In the genomic region with DNA sequence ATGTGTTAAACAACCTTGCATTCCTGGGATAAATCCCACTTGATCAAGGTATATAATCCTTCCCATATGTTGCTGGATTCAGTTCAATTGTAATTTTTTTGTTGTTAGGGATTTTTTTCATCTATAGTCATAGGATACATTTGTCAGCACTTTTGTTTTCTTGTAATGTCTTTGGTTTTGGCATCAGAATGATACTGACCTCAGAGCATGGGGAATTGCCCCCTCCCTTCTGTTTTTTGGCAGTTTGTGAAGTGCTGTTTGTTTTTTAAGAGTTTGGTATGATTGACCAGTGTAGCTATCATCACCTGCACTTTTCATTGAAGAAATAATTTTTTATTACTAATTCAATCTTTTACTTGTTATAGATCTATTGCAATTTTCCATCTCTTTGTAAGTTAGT, we compare ENCODE assay signal across 18 cellular contexts.
"Had no signal": no experiment of that assay in that cellular context is flagged by ENCODE, and none has a peak within 500 bp of the region (broad histone marks: within the 10 kb centered on the region; RNA-seq: fewer than 3 reads in every experiment).

No MANE protein-coding gene starts in this region.

- H3K9ac ChIP-seq: neural progenitor cell had no signal

- H3K9me3 ChIP-seq: pancreas, stomach had no signal

- H3K27ac ChIP-seq: neural progenitor cell, pancreas, stomach had no signal

- H3K27me3 ChIP-seq: neural progenitor cell, pancreas, stomach had no signal

- ATAC-seq: activated CD8-positive, alpha-beta memory T cell treated with anti-CD3 and anti-CD28 coated beads, Interleukin-2, amount 10 ng/mL, durations not matched to agents 7 days and 5 days; T-cell had no signal

- DNase-seq: activated CD4-positive, alpha-beta T cell treated with anti-CD3 and anti-CD28 coated beads for 1 hour; activated CD4-positive, alpha-beta T cell treated with anti-CD3 and anti-CD28 coated beads, Interleukin-2, amount 50 U/mL, for 48 hours; activated CD8-positive, alpha-beta memory T cell treated with anti-CD3 and anti-CD28 coated beads, Interleukin-2, amount 10 ng/mL, durations not matched to agents 7 days and 5 days; activated effector memory CD4-positive, alpha-beta T cell treated with Interleukin-2 at 50 U/mL for 16 hours; activated T-cell treated with anti-CD3 and anti-CD28 coated beads, Interleukin-2, amount 50 U/mL, for 24 hours; caudate nucleus; cortex of kidney; effector memory CD4-positive, alpha-beta T cell; foreskin fibroblast; head of caudate nucleus; mesendoderm; stimulated activated CD4-positive, alpha-beta T cell treated with anti-CD3 and anti-CD28 coated beads, Interleukin-15, amount 100 ng/mL, for 24 hours; stimulated activated CD4-positive, alpha-beta T cell treated with anti-CD3 and anti-CD28 coated beads, Interleukin-4, amount 100 ng/mL, for 24 hours; stomach; T-cell; T1000 had no signal

- H3K4me3 ChIP-seq: neural progenitor cell, pancreas, stomach had no signal

- H3K36me3 ChIP-seq: neural progenitor cell, pancreas had no signal
